8 cellular contexts compared by ENCODE assay signal in genomic region chr4:124334119-124334518, GRCh38.
DNase-seq lines count a peak whose midpoint lies in the region; ATAC-seq and TF ChIP-seq lines count a peak whose summit lies in the region.

No MANE protein-coding gene starts in this region.

- peak; percentile 68 for DNase-seq in AG08395 (ENCODE audit: low spot score)
- DNase-seq in NCI-H1105 (lab: John Stamatoyannopoulos, UW), result peak; percentile 13
- no peak for DNase-seq in ascending aorta (ENCODE audit: low spot score in 2 of 2)
- peak; percentile 30 for DNase-seq in iPS DF 19.7 (ENCODE audit: low read depth, low spot score)
- DNase-seq in stromal cell of bone marrow (ENCODE audit: low read depth), result peak; percentile 78

- no peaks in the 10 kb centered on the region for H3K27me3 ChIP-seq in ascending aorta

- intact Hi-C loops in ascending aorta (cut with DNase I), result loop anchor here (1.0 to 5.0 kb wide), 2 partner anchors 913 to 949 kb away; no protein-coding TSS in a partner anchor

- H3K4me1 ChIP-seq in ascending aorta, result no peaks in the 10 kb centered on the region

- H3K27ac ChIP-seq in ascending aorta, result no peak overlapping the region

- peak; percentile 43 to 56 (median 46) for TF ChIP-seq CTCF in ascending aorta (IDR thresholded peaks at IDR 0.05)

- no peaks in the 10 kb centered on the region for H3K36me3 ChIP-seq in ascending aorta

- ATAC-seq in GM18858 (IDR thresholded peaks at IDR 0.05; ENCODE audit: unreplicated experiment) (peak; percentile 54), GM21529 (IDR thresholded peaks at IDR 0.05; ENCODE audit: unreplicated experiment) (no peak), GM21390 (IDR thresholded peaks at IDR 0.05; ENCODE audit: unreplicated experiment) (no peak)

- H3K9me3 ChIP-seq in ascending aorta, result no peaks in the 10 kb centered on the region

- no peak overlapping the region for H3K4me3 ChIP-seq in ascending aorta

Comparison
In these comparisons a context has a peak if more than half of its experiments do, and no peak if none do; other contexts are left out.
1. DNase-seq: peak in AG08395 (single experiment), NCI-H1105 (single experiment), iPS DF 19.7 (single experiment) and stromal cell of bone marrow (single experiment); none in ascending aorta (0 of 2).